ENCODE assay signal across 8 cellular contexts in genomic region chr13:29508130-29508873, GRCh38.
A peak's percentile ranks its signal among the peaks of the same experiment; 100 is the strongest.
DNase-seq lines count a peak whose midpoint lies in the region; ATAC-seq and TF ChIP-seq lines count a peak whose summit lies in the region.

No MANE protein-coding gene starts in this region.

- no peaks in the 10 kb centered on the region for H3K4me1 ChIP-seq in endodermal cell (ENCODE audit: control insufficient read depth, insufficient read depth, low read length)

- peaks cover 10% of the 10 kb centered on the region for H3K27me3 ChIP-seq in endodermal cell (ENCODE audit: control insufficient read depth, insufficient read depth, low read length, poor library complexity, severe bottlenecking)

- 62 to 64% methylated on average over 12 to 16 of the region's 16 CpGs for WGBS in endodermal cell (ENCODE audit: insufficient coverage in 1 of 2, insufficient read length in 1 of 2), 2 experiments

- H3K9me3 Mint-ChIP-seq in endodermal cell (no peaks in the 10 kb centered on the region), mesothelial cell of epicardium (no peaks in the 10 kb centered on the region)

- peak; percentile 87 for DNase-seq in AG08395 (ENCODE audit: low spot score)
- DNase-seq in NOMO-1 treated with dmso at 0.1 percent for 144 hours (lab: John Stamatoyannopoulos, UW; ENCODE audit: unreplicated experiment), result peak; percentile 4
- DNase-seq in activated CD8-positive, alpha-beta memory T cell treated with anti-CD3 and anti-CD28 coated beads for 4 hours (ENCODE audit: low read depth in 2 of 2), result peak; percentile 42 to 53
- peak; percentile 96 for DNase-seq in endodermal cell
- peak; percentile 71 to 92 for DNase-seq in mesothelial cell of epicardium (ENCODE audit: low spot score in 2 of 2, unreplicated experiment in 2 of 2)
- peak; percentile 51 to 67 for DNase-seq in stimulated activated CD8-positive, alpha-beta memory T cell treated with anti-CD3 and anti-CD28 coated beads, Interleukin-2, amount 100 ng/mL, for 48 hours (ENCODE audit: low read depth in 2 of 2)

- no peak overlapping the region for H3K9ac ChIP-seq in endodermal cell (ENCODE audit: extremely low read depth, low read length, poor library complexity, severe bottlenecking)

- ATAC-seq in GM18520 (IDR thresholded peaks at IDR 0.05; ENCODE audit: unreplicated experiment) (peak; percentile 55), HG03442 (IDR thresholded peaks at IDR 0.05; ENCODE audit: unreplicated experiment) (peak; percentile 68)

- no peak overlapping the region for H3K4me3 Mint-ChIP-seq in endodermal cell
- H3K4me3 Mint-ChIP-seq in mesothelial cell of epicardium, result no peak overlapping the region

- H3K36me3 ChIP-seq in endodermal cell (ENCODE audit: control insufficient read depth, insufficient read depth, low read length), result peaks cover 2% of the 10 kb centered on the region

- H3K27me3 Mint-ChIP-seq in endodermal cell (ENCODE audit: insufficient read depth), result peaks cover 14% of the 10 kb centered on the region
- peaks cover 28% of the 10 kb centered on the region for H3K27me3 Mint-ChIP-seq in mesothelial cell of epicardium (ENCODE audit: low read depth)

- H3K4me1 Mint-ChIP-seq in endodermal cell, result no peaks in the 10 kb centered on the region
- H3K4me1 Mint-ChIP-seq in mesothelial cell of epicardium, result peaks cover 12% of the 10 kb centered on the region

- H3K27ac Mint-ChIP-seq in endodermal cell (no peak overlapping the region), mesothelial cell of epicardium (no peak overlapping the region)

- TF ChIP-seq CTCF in endodermal cell (conservative IDR thresholded peaks at IDR 0.05), result peak; percentile 97
- TF ChIP-seq CTCF in mesothelial cell of epicardium (IDR thresholded peaks at IDR 0.05; ENCODE audit: unreplicated experiment), result peak; percentile 94

- H3K9me3 ChIP-seq in endodermal cell (ENCODE audit: control insufficient read depth, low read length), result no peaks in the 10 kb centered on the region

- H3K4me3 ChIP-seq in endodermal cell (ENCODE audit: low read length), result no peak overlapping the region

- H3K36me3 Mint-ChIP-seq in endodermal cell (ENCODE audit: low read depth) (peaks cover 3% of the 10 kb centered on the region), mesothelial cell of epicardium (peaks cover 1% of the 10 kb centered on the region)

- H3K27ac ChIP-seq in endodermal cell (ENCODE audit: low read depth, low read length), result no peak overlapping the region

Comparison
In these comparisons a context has a peak if more than half of its experiments do, and no peak if none do; other contexts are left out.
1. DNase-seq: peak in every context shown above with its lines; median percentile 96 in endodermal cell; 87 in AG08395; 82 in mesothelial cell of epicardium; 59 in stimulated activated CD8-positive, alpha-beta memory T cell treated with anti-CD3 and anti-CD28 coated beads, Interleukin-2, amount 100 ng/mL, for 48 hours; 48 in activated CD8-positive, alpha-beta memory T cell treated with anti-CD3 and anti-CD28 coated beads for 4 hours; 4 in NOMO-1 treated with dmso at 0.1 percent for 144 hours.